Comparison of ENCODE assay signal across 11 cellular contexts in genomic region chr2:233801357-233802131, GRCh38. TPM values are rescaled to one million over a fixed set of nuclear protein-coding genes. Genes with fewer than 3 reads are reported as not detected.
A peak's percentile ranks its signal among the peaks of the same experiment; 100 is the strongest.
DNase-seq lines count a peak whose midpoint lies in the region; ATAC-seq lines count a peak whose summit lies in the region.
"Had no signal": no experiment of that assay in that cellular context is flagged by ENCODE, and none has a peak within 500 bp of the region (broad histone marks: within the 10 kb centered on the region; RNA-seq: fewer than 3 reads in every experiment).

No MANE protein-coding gene starts in this region.

- intact Hi-C loops in Right ventricle myocardium superior (cut with DNase I), result no loop called here

- peak; percentile 25 for DNase-seq in activated CD4-positive, alpha-beta T cell treated with anti-CD3 and anti-CD28 coated beads for 48 hours
- DNase-seq in activated CD4-positive, alpha-beta T cell treated with anti-CD3 and anti-CD28 coated beads for 4 hours, result no peak
- DNase-seq in NCI-H226, result peak; percentile 36
- peak; percentile 25 for DNase-seq in dermis blood vessel endothelial cell
- DNase-seq in stimulated activated CD8-positive, alpha-beta memory T cell treated with anti-CD3 and anti-CD28 coated beads, Interleukin-4, amount 100 ng/mL, for 48 hours, result peak; percentile 36
- DNase-seq in Right ventricle myocardium superior, result no peak
- DNase-seq: gastrocnemius medialis, midbrain, NCI-H510A treated with DMSO at 0.1 percent for 48 hours had no signal

- no peak for ATAC-seq in HG02885 (IDR thresholded peaks at IDR 0.05; ENCODE audit: poor library complexity, unreplicated experiment)
- ATAC-seq in Right ventricle myocardium superior (ENCODE audit: poor library complexity), result no peak
- ATAC-seq in GM18858 (IDR thresholded peaks at IDR 0.05; ENCODE audit: unreplicated experiment), result no peak
- ATAC-seq: gastrocnemius medialis had no signal

RNA-seq across cellular contexts. Expression of gene MROH2A, which starts 23.4 kb away (rescaled TPM):
- not detected in 2 replicates for total RNA-seq in dermis blood vessel endothelial cell
- total RNA-seq in Right ventricle myocardium superior, result not detected
- total RNA-seq: gastrocnemius medialis had no signal

RNA-seq across cellular contexts. Expression of gene UGT1A1, which starts 41.5 kb away (rescaled TPM):
- total RNA-seq in dermis blood vessel endothelial cell, result not detected in 2 replicates
- not detected for total RNA-seq in Right ventricle myocardium superior

RNA-seq across cellular contexts. Expression of gene HJURP, which starts 52.8 kb away (rescaled TPM):
- total RNA-seq in dermis blood vessel endothelial cell (10.4 and 19.8 TPM in 2 replicates), Right ventricle myocardium superior (0.40 TPM)

Comparison
In these comparisons a context has a peak if more than half of its experiments do, and no peak if none do; other contexts are left out.
1. DNase-seq: peak in activated CD4-positive, alpha-beta T cell treated with anti-CD3 and anti-CD28 coated beads for 48 hours (single experiment), NCI-H226 (single experiment), dermis blood vessel endothelial cell (single experiment) and stimulated activated CD8-positive, alpha-beta memory T cell treated with anti-CD3 and anti-CD28 coated beads, Interleukin-4, amount 100 ng/mL, for 48 hours (single experiment); none in activated CD4-positive, alpha-beta T cell treated with anti-CD3 and anti-CD28 coated beads for 4 hours (0 of 2) and Right ventricle myocardium superior (single experiment).